ENCODE assay signal across 13 cellular contexts in the genomic region with DNA sequence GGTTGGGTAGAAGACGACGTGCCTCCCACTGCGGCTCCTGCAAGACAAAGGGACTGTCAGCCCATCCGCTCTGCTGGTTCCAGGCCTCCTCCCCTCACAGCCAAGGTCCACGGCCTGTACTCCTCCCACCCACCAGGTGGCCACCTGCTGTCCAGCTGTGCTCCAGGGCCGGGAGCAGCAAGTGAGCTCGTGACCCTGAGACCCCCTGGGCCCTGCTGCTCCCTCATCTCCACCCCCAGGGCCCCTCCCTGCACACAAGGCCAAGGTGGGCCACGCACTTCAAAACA. TPM values are rescaled to one million over a fixed set of nuclear protein-coding genes. Genes with fewer than 3 reads are reported as not detected.
DNase-seq lines count a peak whose midpoint lies in the region; FAIRE-seq and TF ChIP-seq lines count a peak whose summit lies in the region.
"Had no signal": no experiment of that assay in that cellular context is flagged by ENCODE, and none has a peak within 500 bp of the region (broad histone marks: within the 10 kb centered on the region; RNA-seq: fewer than 3 reads in every experiment).

No MANE protein-coding gene starts in this region.

- FAIRE-seq in bronchial epithelial cell (lab: Jason Lieb, UNC) = no peak

- H3K4me3 ChIP-seq in bronchial epithelial cell (ENCODE audit: low read depth, low read length) = no peak overlapping the region
- H3K4me3 ChIP-seq in colonic mucosa = no peak overlapping the region
- H3K4me3 ChIP-seq: esophagus squamous epithelium, MG63 had no signal

- DNase-seq in HK-2 (ENCODE audit: unreplicated experiment) (peak; percentile 32), bronchial epithelial cell (ENCODE audit: low read depth) (no peak), neural crest cell (ENCODE audit: low read depth, low spot score) (no peak), colonic mucosa (no peak), SIG-M5 treated with dmso at 0.1 percent for 504 hours (lab: John Stamatoyannopoulos, UW; ENCODE audit: unreplicated experiment) (no peak)
- DNase-seq in activated effector memory CD4-positive, alpha-beta T cell treated with anti-CD3 and anti-CD28 coated beads, Interleukin-2, amount 50 U/mL, for 16 hours = no peak
- DNase-seq: activated T-cell treated with anti-CD3 and anti-CD28 coated beads, Interleukin-2, amount 50 U/mL, for 4 hours; DMS 273 treated with DMSO at 0.1 percent for 48 hours; esophagus squamous epithelium; MG63; RPMI8226; stimulated activated CD4-positive, alpha-beta T cell treated with anti-CD3 and anti-CD28 coated beads, Interleukin-12 subunit alpha, Interleukin-12 subunit beta, amount 100 ng/mL, for 4 hours had no signal

- H3K27me3 ChIP-seq in bronchial epithelial cell (ENCODE audit: control insufficient read depth, insufficient read depth, low read length) (no peaks in the 10 kb centered on the region), colonic mucosa (no peaks in the 10 kb centered on the region)
- H3K27me3 ChIP-seq: esophagus squamous epithelium, MG63, neutrophil had no signal

- TF ChIP-seq CTCF in bronchial epithelial cell (IDR thresholded peaks at IDR 0.05; ENCODE audit: insufficient read depth, low read length, severe bottlenecking) = peak; percentile 24
- peak; percentile 28 for TF ChIP-seq CTCF in neural crest cell (conservative IDR thresholded peaks at IDR 0.05)
- TF ChIP-seq CTCF in colonic mucosa (IDR thresholded peaks at IDR 0.05) = no peak

- intact Hi-C loops in colonic mucosa (cut with DNase I) = no loop called here

- H3K9ac ChIP-seq in colonic mucosa (ENCODE audit: low read depth in 2 of 2, low read length in 2 of 2) = no peak overlapping the region

- no peaks in the 10 kb centered on the region for H3K4me1 Mint-ChIP-seq in neural crest cell

- H3K36me3 ChIP-seq in bronchial epithelial cell (ENCODE audit: control insufficient read depth, insufficient read depth, low read length) = peaks cover 1% of the 10 kb centered on the region
- H3K36me3 ChIP-seq in colonic mucosa = no peaks in the 10 kb centered on the region

- H3K36me3 Mint-ChIP-seq in neural crest cell (ENCODE audit: low read depth) = peaks cover 3% of the 10 kb centered on the region

- H3K4me1 ChIP-seq in colonic mucosa = no peaks in the 10 kb centered on the region
- H3K4me1 ChIP-seq: esophagus squamous epithelium had no signal

- H3K27ac ChIP-seq in colonic mucosa = no peak overlapping the region
- H3K27ac ChIP-seq: esophagus squamous epithelium, neutrophil had no signal

- H3K9me3 ChIP-seq in colonic mucosa = no peaks in the 10 kb centered on the region
- H3K9me3 ChIP-seq: esophagus squamous epithelium, MG63, neutrophil had no signal

- peak overlapping the region; percentile 43 for H3K27ac Mint-ChIP-seq in neural crest cell (ENCODE audit: unreplicated experiment)

- no peaks in the 10 kb centered on the region for H3K27me3 Mint-ChIP-seq in neural crest cell (ENCODE audit: low read depth)

- H3K9me3 Mint-ChIP-seq in neural crest cell = no peaks in the 10 kb centered on the region
- H3K9me3 Mint-ChIP-seq: activated T-cell treated with anti-CD3 and anti-CD28 coated beads, Interleukin-2, amount 50 U/mL, for 4 hours had no signal

- no peak overlapping the region for H3K4me3 Mint-ChIP-seq in neural crest cell
- H3K4me3 Mint-ChIP-seq: activated T-cell treated with anti-CD3 and anti-CD28 coated beads, Interleukin-2, amount 50 U/mL, for 4 hours had no signal

RNA-seq across cellular contexts. Expression of gene TSPAN4, which starts 27.4 kb away (rescaled TPM):
- 50.8 and 71.6 TPM in 2 replicates for total RNA-seq in bronchial epithelial cell
- 40.0 and 40.2 TPM in 2 replicates for total RNA-seq in neural crest cell
- total RNA-seq in colonic mucosa = 10 to 100 TPM; 12.1 to 12.7 TPM

RNA-seq across cellular contexts. Expression of gene POLR2L, which starts 27.7 kb away (rescaled TPM):
- total RNA-seq in bronchial epithelial cell = 8.7 and 51.6 TPM in 2 replicates
- 128 and 134 TPM in 2 replicates for total RNA-seq in neural crest cell
- 100 to 1,000 TPM in 1 of 2 donors, 10 to 100 TPM in 1; 77.4 to 181 TPM for total RNA-seq in colonic mucosa

RNA-seq across cellular contexts. Expression of gene CD151, which starts 37.3 kb away (rescaled TPM):
- total RNA-seq in bronchial epithelial cell = 321 and 324 TPM in 2 replicates
- 101 and 108 TPM in 2 replicates for total RNA-seq in neural crest cell
- total RNA-seq in colonic mucosa = 100 to 1,000 TPM; 371 to 396 TPM

RNA-seq across cellular contexts. Expression of gene CHID1, which starts 40.5 kb away (rescaled TPM):
- total RNA-seq in bronchial epithelial cell (34.1 and 42.6 TPM in 2 replicates), neural crest cell (81.8 and 82.4 TPM in 2 replicates), colonic mucosa (100 to 1,000 TPM in 1 of 2 donors, 10 to 100 TPM in 1; 46.4 to 113 TPM)

RNA-seq across cellular contexts. Expression of gene CRACR2B, which starts 42.4 kb away (rescaled TPM):
- total RNA-seq in bronchial epithelial cell = 0.51 and 0.53 TPM in 2 replicates
- 1.6 and 2.7 TPM in 2 replicates for total RNA-seq in neural crest cell
- 100 to 1,000 TPM in 1 of 2 donors, 10 to 100 TPM in 1; 97.3 to 108 TPM for total RNA-seq in colonic mucosa
